1 cellular context compared by ENCODE assay signal in the genomic region with DNA sequence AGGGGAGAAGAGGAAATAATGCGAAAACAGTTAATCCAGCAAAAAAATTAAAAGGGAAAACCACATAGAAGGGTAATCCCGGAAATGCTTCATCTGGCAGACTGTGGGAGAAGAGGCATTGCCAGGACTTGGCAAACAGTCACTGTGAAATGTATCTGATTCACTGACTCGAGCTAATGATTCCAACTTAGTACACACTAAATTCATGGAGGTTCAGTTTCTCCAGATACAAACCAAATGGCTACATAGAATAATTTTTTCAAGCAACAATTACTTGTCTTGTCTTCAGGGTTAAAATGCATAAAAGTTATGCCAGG.
TF ChIP-seq lines count a peak whose summit lies in the region.

No MANE protein-coding gene starts in this region.

TF ChIP-seq in HepG2, 621 proteins besides CTCF, POLR2A, EP300 and RAD21 (continued from another document):
- TF ChIP-seq, protein P1, sequence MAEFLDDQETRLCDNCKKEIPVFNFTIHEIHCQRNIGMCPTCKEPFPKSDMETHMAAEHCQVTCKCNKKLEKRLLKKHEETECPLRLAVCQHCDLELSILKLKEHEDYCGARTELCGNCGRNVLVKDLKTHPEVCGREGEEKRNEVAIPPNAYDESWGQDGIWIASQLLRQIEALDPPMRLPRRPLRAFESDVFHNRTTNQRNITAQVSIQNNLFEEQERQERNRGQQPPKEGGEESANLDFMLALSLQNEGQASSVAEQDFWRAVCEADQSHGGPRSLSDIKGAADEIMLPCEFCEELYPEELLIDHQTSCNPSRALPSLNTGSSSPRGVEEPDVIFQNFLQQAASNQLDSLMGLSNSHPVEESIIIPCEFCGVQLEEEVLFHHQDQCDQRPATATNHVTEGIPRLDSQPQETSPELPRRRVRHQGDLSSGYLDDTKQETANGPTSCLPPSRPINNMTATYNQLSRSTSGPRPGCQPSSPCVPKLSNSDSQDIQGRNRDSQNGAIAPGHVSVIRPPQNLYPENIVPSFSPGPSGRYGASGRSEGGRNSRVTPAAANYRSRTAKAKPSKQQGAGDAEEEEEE (CRISPR knock-in tag; IDR thresholded peaks at IDR 0.05; ENCODE audit: borderline replicate concordance) = no peak
- TF ChIP-seq ZNF333 (CRISPR knock-in tag; IDR thresholded peaks at IDR 0.05; ENCODE audit: borderline replicate concordance) (no peak), NR2F1 (CRISPR knock-in tag; IDR thresholded peaks at IDR 0.05) (no peak), HDAC2 (CRISPR knock-in tag; IDR thresholded peaks at IDR 0.05) (no peak), NCOA2 (CRISPR knock-in tag; IDR thresholded peaks at IDR 0.05) (no peak), ZBTB8A (CRISPR knock-in tag; IDR thresholded peaks at IDR 0.05; ENCODE audit: borderline replicate concordance, low read depth) (no peak), ZNF430 (CRISPR knock-in tag; IDR thresholded peaks at IDR 0.05) (no peak), SCMH1 (CRISPR knock-in tag; IDR thresholded peaks at IDR 0.05; ENCODE audit: borderline replicate concordance) (no peak), FOXK1 (CRISPR knock-in tag; IDR thresholded peaks at IDR 0.05; ENCODE audit: borderline replicate concordance, low read depth) (no peak), TSC22D2 (CRISPR knock-in tag; IDR thresholded peaks at IDR 0.05; ENCODE audit: borderline replicate concordance) (no peak), NFE2L1 (CRISPR knock-in tag; IDR thresholded peaks at IDR 0.05; ENCODE audit: borderline replicate concordance) (no peak)
- TF ChIP-seq, protein P2, sequence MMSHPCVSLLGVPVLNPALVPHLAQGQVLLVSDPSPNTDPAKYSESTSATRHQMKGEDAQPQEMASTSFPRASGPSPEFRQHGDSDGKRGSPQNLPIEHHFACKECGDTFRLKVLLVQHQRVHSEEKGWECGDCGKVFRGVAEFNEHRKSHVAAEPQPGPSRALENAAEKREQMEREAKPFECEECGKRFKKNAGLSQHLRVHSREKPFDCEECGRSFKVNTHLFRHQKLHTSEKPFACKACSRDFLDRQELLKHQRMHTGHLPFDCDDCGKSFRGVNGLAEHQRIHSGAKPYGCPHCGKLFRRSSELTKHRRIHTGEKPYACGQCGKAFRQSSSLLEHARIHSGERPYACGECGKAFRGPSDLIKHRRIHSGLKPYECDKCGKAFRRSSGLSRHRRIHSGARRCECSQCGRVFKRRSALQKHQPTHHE (CRISPR knock-in tag; IDR thresholded peaks at IDR 0.05; ENCODE audit: borderline replicate concordance) = no peak
- TF ChIP-seq, protein P3, sequence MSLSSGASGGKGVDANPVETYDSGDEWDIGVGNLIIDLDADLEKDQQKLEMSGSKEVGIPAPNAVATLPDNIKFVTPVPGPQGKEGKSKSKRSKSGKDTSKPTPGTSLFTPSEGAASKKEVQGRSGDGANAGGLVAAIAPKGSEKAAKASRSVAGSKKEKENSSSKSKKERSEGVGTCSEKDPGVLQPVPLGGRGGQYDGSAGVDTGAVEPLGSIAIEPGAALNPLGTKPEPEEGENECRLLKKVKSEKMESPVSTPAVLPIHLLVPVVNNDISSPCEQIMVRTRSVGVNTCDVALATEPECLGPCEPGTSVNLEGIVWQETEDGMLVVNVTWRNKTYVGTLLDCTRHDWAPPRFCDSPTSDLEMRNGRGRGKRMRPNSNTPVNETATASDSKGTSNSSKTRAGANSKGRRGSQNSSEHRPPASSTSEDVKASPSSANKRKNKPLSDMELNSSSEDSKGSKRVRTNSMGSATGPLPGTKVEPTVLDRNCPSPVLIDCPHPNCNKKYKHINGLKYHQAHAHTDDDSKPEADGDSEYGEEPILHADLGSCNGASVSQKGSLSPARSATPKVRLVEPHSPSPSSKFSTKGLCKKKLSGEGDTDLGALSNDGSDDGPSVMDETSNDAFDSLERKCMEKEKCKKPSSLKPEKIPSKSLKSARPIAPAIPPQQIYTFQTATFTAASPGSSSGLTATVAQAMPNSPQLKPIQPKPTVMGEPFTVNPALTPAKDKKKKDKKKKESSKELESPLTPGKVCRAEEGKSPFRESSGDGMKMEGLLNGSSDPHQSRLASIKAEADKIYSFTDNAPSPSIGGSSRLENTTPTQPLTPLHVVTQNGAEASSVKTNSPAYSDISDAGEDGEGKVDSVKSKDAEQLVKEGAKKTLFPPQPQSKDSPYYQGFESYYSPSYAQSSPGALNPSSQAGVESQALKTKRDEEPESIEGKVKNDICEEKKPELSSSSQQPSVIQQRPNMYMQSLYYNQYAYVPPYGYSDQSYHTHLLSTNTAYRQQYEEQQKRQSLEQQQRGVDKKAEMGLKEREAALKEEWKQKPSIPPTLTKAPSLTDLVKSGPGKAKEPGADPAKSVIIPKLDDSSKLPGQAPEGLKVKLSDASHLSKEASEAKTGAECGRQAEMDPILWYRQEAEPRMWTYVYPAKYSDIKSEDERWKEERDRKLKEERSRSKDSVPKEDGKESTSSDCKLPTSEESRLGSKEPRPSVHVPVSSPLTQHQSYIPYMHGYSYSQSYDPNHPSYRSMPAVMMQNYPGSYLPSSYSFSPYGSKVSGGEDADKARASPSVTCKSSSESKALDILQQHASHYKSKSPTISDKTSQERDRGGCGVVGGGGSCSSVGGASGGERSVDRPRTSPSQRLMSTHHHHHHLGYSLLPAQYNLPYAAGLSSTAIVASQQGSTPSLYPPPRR (CRISPR knock-in tag; IDR thresholded peaks at IDR 0.05; ENCODE audit: borderline replicate concordance) = no peak
TF ChIP-seq in HepG2: peak in this region for 0.
